Comparison of ENCODE assay signal across 8 cellular contexts in the genomic region with DNA sequence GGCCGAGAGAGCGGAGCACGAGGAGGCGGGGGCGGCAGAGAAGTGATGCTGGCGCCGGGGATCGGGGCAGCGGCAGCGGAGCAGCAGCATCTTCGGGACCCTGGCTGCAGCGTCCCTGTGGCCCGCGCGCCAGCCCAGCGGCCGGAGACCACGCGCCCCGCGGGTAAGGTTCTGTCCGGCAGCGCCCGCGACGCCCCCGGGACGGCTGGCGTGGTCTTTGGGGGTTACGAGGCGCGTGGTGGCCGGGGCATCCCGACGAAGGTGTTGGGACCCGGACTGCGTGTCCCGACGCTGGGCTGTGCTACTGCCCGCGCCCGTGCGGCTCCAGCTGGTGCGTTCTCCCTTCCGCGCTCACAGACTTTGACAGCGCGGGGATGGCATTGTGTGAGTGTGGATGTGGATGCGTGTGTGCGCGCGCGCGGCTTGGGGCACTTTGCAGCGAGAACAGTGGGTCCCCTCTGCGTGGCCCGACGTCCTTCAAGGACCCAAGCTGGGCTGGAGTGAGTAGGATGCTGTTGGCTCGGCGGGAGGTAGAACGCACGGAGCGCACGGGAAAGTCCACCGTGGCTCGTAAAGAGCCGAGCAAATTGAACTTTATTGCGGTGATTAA. TPM values are rescaled to one million over a fixed set of nuclear protein-coding genes. Genes with fewer than 3 reads are reported as not detected.
DNase-seq lines count a peak whose midpoint lies in the region; ATAC-seq and TF ChIP-seq lines count a peak whose summit lies in the region.

No MANE protein-coding gene starts in this region.

- DNase-seq in SK-N-DZ (ENCODE audit: low spot score): peak; percentile 50
- no peak for DNase-seq in activated CD4-positive, CD25-positive, alpha-beta regulatory T cell (lab: John Stamatoyannopoulos, UW)

- H3K9me3 ChIP-seq in esophagus (ENCODE audit: control insufficient read depth in 2 of 2, insufficient read depth in 1 of 2, low read depth in 1 of 2, low read length in 1 of 2) (no peaks in the 10 kb centered on the region), muscle layer of duodenum (ENCODE audit: control insufficient read depth in 1 of 2, low read length in 2 of 2) (no peaks in the 10 kb centered on the region)

- 1 to 2% methylated on average over 51 to 68 of the region's 68 CpGs for WGBS in esophagus, 2 donors

- ATAC-seq in HG03025 (IDR thresholded peaks at IDR 0.05; ENCODE audit: low FRiP score, unreplicated experiment) (peak; percentile 7), HG03565 (IDR thresholded peaks at IDR 0.05; ENCODE audit: unreplicated experiment) (no peak)

- no peak overlapping the region for H3K27ac ChIP-seq in ACC112 (ENCODE audit: low read depth, low read length)
- no peak overlapping the region for H3K27ac ChIP-seq in esophagus (ENCODE audit: low read depth in 2 of 2, low read length in 1 of 2)
- H3K27ac ChIP-seq in muscle layer of duodenum (ENCODE audit: low read length): no peak overlapping the region

- H3K4me3 ChIP-seq in ACC112 (ENCODE audit: low read depth, low read length) (peak overlapping the region; percentile 95), GM12875 (ENCODE audit: low read depth, low read length) (peak overlapping the region; percentile 42), esophagus (ENCODE audit: low read depth in 1 of 2, low read length in 2 of 2) (peak overlapping the region; percentile 36 to 57), muscle layer of duodenum (ENCODE audit: low read depth in 1 of 2, low read length in 2 of 2) (peak overlapping the region; percentile 39 to 92)

- no peak for TF ChIP-seq CTCF in GM12875 (IDR thresholded peaks at IDR 0.05; ENCODE audit: borderline replicate concordance, insufficient read depth, low read depth, low read length)

- H3K4me1 ChIP-seq in ACC112 (ENCODE audit: control insufficient read depth, insufficient read depth, low read length, unreplicated experiment): peaks cover 2% of the 10 kb centered on the region
- H3K4me1 ChIP-seq in esophagus (ENCODE audit: control insufficient read depth in 2 of 2, insufficient read depth in 2 of 2, low read length in 1 of 2): peaks cover 13% of the 10 kb centered on the region in 2 donors
- H3K4me1 ChIP-seq in muscle layer of duodenum (ENCODE audit: control insufficient read depth in 1 of 2, insufficient read depth in 2 of 2, low read length in 2 of 2): peaks cover 4 to 23% of the 10 kb centered on the region in 2 donors

- H2AFZ ChIP-seq in ACC112 (ENCODE audit: low read length, unreplicated experiment): peak overlapping the region; percentile 77

- H3K79me2 ChIP-seq in ACC112 (ENCODE audit: control insufficient read depth, insufficient read depth, low read length, unreplicated experiment): no peaks in the 10 kb centered on the region

- H3K27me3 ChIP-seq in ACC112 (ENCODE audit: insufficient read depth, low read length) (peaks cover 74% of the 10 kb centered on the region), esophagus (ENCODE audit: control insufficient read depth in 1 of 2, insufficient read depth in 2 of 2, low read length in 2 of 2) (peaks cover 4 to 11% of the 10 kb centered on the region in 2 donors), muscle layer of duodenum (ENCODE audit: low read depth, low read length) (peaks cover 4% of the 10 kb centered on the region)

- H3K36me3 ChIP-seq in ACC112 (ENCODE audit: insufficient read depth, low read length) (no peaks in the 10 kb centered on the region), esophagus (ENCODE audit: control insufficient read depth in 2 of 2, insufficient read depth in 2 of 2, low read length in 1 of 2) (no peaks in the 10 kb centered on the region), muscle layer of duodenum (ENCODE audit: control insufficient read depth in 1 of 2, insufficient read depth in 2 of 2, low read length in 2 of 2) (no peaks in the 10 kb centered on the region)

RNA-seq across cellular contexts. Expression of a gene that starts 0.5 kb away (rescaled TPM):
- polyA plus RNA-seq in SK-N-DZ (2014; cell fraction: cytosol; rRNA removed): 4.2 and 6.3 TPM in 2 replicates
- 3.6 and 3.8 TPM in 2 replicates for polyA plus RNA-seq in SK-N-DZ (2014; cell fraction: nucleus; rRNA removed)
- under 1 TPM in 1 of 2 donors, not detected in 1; 0.01 TPM for polyA plus RNA-seq in esophagus

Comparison
In these comparisons a context has a peak if more than half of its experiments do, and no peak if none do; other contexts are left out.
1. H3K4me3 ChIP-seq: peak in every context shown above with its lines; median percentile 95 in ACC112; 66 in muscle layer of duodenum; 46 in esophagus; 42 in GM12875.